Comparison of ENCODE assay signal across 23 cellular contexts in genomic region chr3:14039149-14039548, GRCh38.
"Had no signal": no experiment of that assay in that cellular context is flagged by ENCODE, and none has a peak within 500 bp of the region (broad histone marks: within the 10 kb centered on the region; RNA-seq: fewer than 3 reads in every experiment).

No MANE protein-coding gene starts in this region.

- H3K27ac ChIP-seq: colonic mucosa, epithelial cell of prostate, esophagus squamous epithelium, gastrocnemius medialis had no signal

- ATAC-seq: effector memory CD8-positive, alpha-beta T cell; esophagus mucosa; gastrocnemius medialis; left cardiac atrium; left lung; lower lobe of right lung; mucosa of descending colon had no signal

- H3K4me1 ChIP-seq: colonic mucosa, gastrocnemius medialis, left lung, lower lobe of right lung had no signal

- H3K9me3 ChIP-seq: colonic mucosa, gastrocnemius medialis had no signal

- DNase-seq: colonic mucosa; cortex of kidney; effector CD8-positive, alpha-beta T cell; effector memory CD8-positive, alpha-beta T cell; endodermal cell; erythroblast; esophagus squamous epithelium; foreskin fibroblast; foreskin melanocyte; gastrocnemius medialis; glutamatergic neuron; head of caudate nucleus; hippocampal formation; left cardiac atrium; left lung; lower lobe of right lung; mesenchymal stem cell; mucosa of descending colon; naive B cell had no signal

- H3K4me3 ChIP-seq: colonic mucosa, esophagus squamous epithelium, gastrocnemius medialis, left lung, lower lobe of right lung, mucosa of descending colon had no signal

- H3K36me3 Mint-ChIP-seq: mesothelial cell of epicardium had no signal

- H3K36me3 ChIP-seq: colonic mucosa, gastrocnemius medialis, left lung, lower lobe of right lung had no signal

- H3K4me1 Mint-ChIP-seq: endodermal cell, mesothelial cell of epicardium, naive B cell had no signal

- H3K27ac Mint-ChIP-seq: dendritic cell treated with granulocyte-macrophage colony-stimulating factor and Interleukin-4, amounts not matched to agents 40 ng/mL and 50 ng/mL, for 4 days; effector memory CD8-positive, alpha-beta T cell; endodermal cell; mesothelial cell of epicardium; naive B cell had no signal

- H3K27me3 ChIP-seq: colonic mucosa, esophagus squamous epithelium, gastrocnemius medialis, left lung had no signal

- H3K27me3 Mint-ChIP-seq: dendritic cell treated with granulocyte-macrophage colony-stimulating factor and Interleukin-4, amounts not matched to agents 40 ng/mL and 50 ng/mL, for 4 days had no signal

- H3K4me3 Mint-ChIP-seq: dendritic cell treated with granulocyte-macrophage colony-stimulating factor and Interleukin-4, amounts not matched to agents 40 ng/mL and 50 ng/mL, for 4 days; effector memory CD8-positive, alpha-beta T cell; endodermal cell; mesothelial cell of epicardium; naive B cell had no signal
